ENCODE assay signal across 8 cellular contexts in genomic region chr12:51923506-51924365, GRCh38. TPM values are rescaled to one million over a fixed set of nuclear protein-coding genes. Genes with fewer than 3 reads are reported as not detected.
DNase-seq lines count a peak whose midpoint lies in the region; ATAC-seq and TF ChIP-seq lines count a peak whose summit lies in the region.

No MANE protein-coding gene starts in this region.

- H3K9ac ChIP-seq in skeletal muscle tissue (ENCODE audit: low read depth in 1 of 3, low read length in 3 of 3): peak overlapping the region in 2 of 3 donors; percentile 62 to 64

- H3K36me3 ChIP-seq in Peyer's patch: no peaks in the 10 kb centered on the region
- no peaks in the 10 kb centered on the region for H3K36me3 ChIP-seq in right atrium auricular region
- peaks cover 0 to 3% (median 2%) of the 10 kb centered on the region in 3 donors for H3K36me3 ChIP-seq in skeletal muscle tissue (ENCODE audit: control insufficient read depth in 3 of 3, insufficient read depth in 3 of 3, low read length in 3 of 3)

- peak; percentile 43 for DNase-seq in EL
- DNase-seq in Peyer's patch: peak; percentile 40 to 77 (median 76)
- peak; percentile 64 for DNase-seq in activated naive CD4-positive, alpha-beta T cell treated with Interleukin-2 at 50 U/mL for 16 hours
- DNase-seq in right atrium auricular region (ENCODE audit: low spot score): no peak
- DNase-seq in DMS153 treated with DMSO at 0.1 percent for 48 hours (lab: John Stamatoyannopoulos, UW; ENCODE audit: unreplicated experiment): no peak
- no peak for DNase-seq in GDM1 (lab: John Stamatoyannopoulos, UW)

- peaks cover 0 to 17% (median 8%) of the 10 kb centered on the region in 4 donors for H3K4me1 ChIP-seq in Peyer's patch
- H3K4me1 ChIP-seq in right atrium auricular region: peaks cover 0 to 56% of the 10 kb centered on the region in 2 donors
- peaks cover 55 to 65% (median 64%) of the 10 kb centered on the region in 3 donors for H3K4me1 ChIP-seq in skeletal muscle tissue (ENCODE audit: control insufficient read depth in 3 of 3, insufficient read depth in 3 of 3, low read length in 3 of 3)

- H3K27me3 ChIP-seq in Peyer's patch: no peaks in the 10 kb centered on the region
- no peaks in the 10 kb centered on the region for H3K27me3 ChIP-seq in right atrium auricular region
- no peaks in the 10 kb centered on the region for H3K27me3 ChIP-seq in skeletal muscle tissue (ENCODE audit: control insufficient read depth in 3 of 3, insufficient read depth in 3 of 3, low read length in 3 of 3)

- peak overlapping the region; percentile 33 to 69 (median 56) for H3K27ac ChIP-seq in Peyer's patch
- H3K27ac ChIP-seq in right atrium auricular region: peak overlapping the region; percentile 52 to 55
- peak overlapping the region; percentile 77 for H3K27ac ChIP-seq in skeletal muscle tissue (ENCODE audit: low read depth, low read length)

- TF ChIP-seq POLR2A in Peyer's patch (IDR thresholded peaks at IDR 0.05): no peak

- TF ChIP-seq CTCF in Peyer's patch (IDR thresholded peaks at IDR 0.05): peak; percentile 26 to 86 (median 70)
- TF ChIP-seq CTCF in right atrium auricular region (IDR thresholded peaks at IDR 0.05): peak; percentile 87 to 93

- ATAC-seq in GM18868 (IDR thresholded peaks at IDR 0.05; ENCODE audit: unreplicated experiment): no peak

- no peaks in the 10 kb centered on the region for H3K9me3 ChIP-seq in Peyer's patch
- H3K9me3 ChIP-seq in right atrium auricular region: no peaks in the 10 kb centered on the region
- no peaks in the 10 kb centered on the region for H3K9me3 ChIP-seq in skeletal muscle tissue (ENCODE audit: control insufficient read depth in 3 of 3, low read length in 3 of 3)

- peak overlapping the region in 2 of 4 donors; percentile 0 to 2 for H3K4me3 ChIP-seq in Peyer's patch
- peak overlapping the region in 1 of 2 donors; percentile 21 for H3K4me3 ChIP-seq in right atrium auricular region
- H3K4me3 ChIP-seq in skeletal muscle tissue (ENCODE audit: low read length in 3 of 3): peak overlapping the region; percentile 35 to 43 (median 43)

RNA-seq across cellular contexts. Expression of gene ACVRL1, which starts 16.4 kb away (rescaled TPM):
- total RNA-seq in Peyer's patch (100 to 1,000 TPM in 1 of 4 donors, 10 to 100 TPM in 3; 46.4 to 169 (median 56.8) TPM), right atrium auricular region (10 to 100 TPM; 48.1 to 57.5 TPM), skeletal muscle tissue (56.9 TPM)

RNA-seq across cellular contexts. Expression of gene ACVR1B, which starts 27.8 kb away (rescaled TPM):
- 10 to 100 TPM in 3 of 4 donors, 1 to 10 TPM in 1; 9.1 to 71.6 (median 59.2) TPM for total RNA-seq in Peyer's patch
- 10 to 100 TPM in 1 of 2 donors, 1 to 10 TPM in 1; 8.2 to 12.5 TPM for total RNA-seq in right atrium auricular region
- 8.4 TPM for total RNA-seq in skeletal muscle tissue

RNA-seq across cellular contexts. Expression of gene ANKRD33, which starts 35.8 kb away (rescaled TPM):
- not detected for total RNA-seq in Peyer's patch
- not detected for total RNA-seq in right atrium auricular region
- not detected for total RNA-seq in skeletal muscle tissue

Comparison
In these comparisons a context has a peak if more than half of its experiments do, and no peak if none do; other contexts are left out.
1. DNase-seq: peak in EL (single experiment), Peyer's patch (3 of 3) and activated naive CD4-positive, alpha-beta T cell treated with Interleukin-2 at 50 U/mL for 16 hours (single experiment); none in right atrium auricular region (single experiment), DMS153 treated with DMSO at 0.1 percent for 48 hours (single experiment) and GDM1 (single experiment).
2. Peak in every context shown above with its lines, with median percentiles within 50 percentile points of each other: H3K27ac ChIP-seq.